29 cellular contexts compared by ENCODE assay signal in genomic region chr1:207300970-207301369, GRCh38.
"Had no signal": no experiment of that assay in that cellular context is flagged by ENCODE, and none has a peak within 500 bp of the region (broad histone marks: within the 10 kb centered on the region; RNA-seq: fewer than 3 reads in every experiment).

No MANE protein-coding gene starts in this region.

- H3K27ac ChIP-seq: breast epithelium, esophagus muscularis mucosa, foreskin keratinocyte, heart right ventricle, pancreas, prostate gland, sigmoid colon, thoracic aorta, uterus had no signal

- H3K9me3 ChIP-seq: breast epithelium, esophagus muscularis mucosa, heart right ventricle, pancreas, prostate gland, sigmoid colon, thoracic aorta, uterus had no signal

- H3K27me3 Mint-ChIP-seq: dendritic cell treated with granulocyte-macrophage colony-stimulating factor and Interleukin-4, amounts not matched to agents 40 ng/mL and 50 ng/mL, for 4 days; naive thymus-derived CD8-positive, alpha-beta T cell; stimulated activated naive CD8-positive, alpha-beta T cell treated with anti-CD3 and anti-CD28 coated beads, Interleukin-15, Interleukin-2, amounts not matched to agents 100 ng/mL and 50 ng/mL, for 24 hours; type B pancreatic cell had no signal

- H3K27me3 ChIP-seq: breast epithelium, esophagus muscularis mucosa, foreskin keratinocyte, heart right ventricle, pancreas, sigmoid colon, uterus had no signal

- FAIRE-seq: keratinocyte, pancreas, small intestine had no signal

- H3K36me3 ChIP-seq: breast epithelium, esophagus muscularis mucosa, heart right ventricle, pancreas, prostate gland, sigmoid colon, thoracic aorta, uterus had no signal

- H3K36me3 Mint-ChIP-seq: stimulated activated effector memory CD8-positive, alpha-beta T cell treated with anti-CD3 and anti-CD28 coated beads, Interleukin-12 subunit alpha, Interleukin-12 subunit beta, amount 100 ng/mL, for 72 hours; type B pancreatic cell had no signal

- H3K9me3 Mint-ChIP-seq: neural crest cell; stimulated activated effector memory CD8-positive, alpha-beta T cell treated with anti-CD3 and anti-CD28 coated beads, Interleukin-12 subunit alpha, Interleukin-12 subunit beta, amount 100 ng/mL, for 72 hours had no signal

- H3K4me1 Mint-ChIP-seq: neural crest cell had no signal

- H3K4me1 ChIP-seq: breast epithelium, esophagus muscularis mucosa, pancreas, prostate gland, sigmoid colon, uterus had no signal

- H3K4me3 ChIP-seq: breast epithelium, esophagus muscularis mucosa, heart right ventricle, pancreas, prostate gland, sigmoid colon, thoracic aorta, uterus had no signal

- ATAC-seq: activated naive CD4-positive, alpha-beta T cell treated with anti-CD3 and anti-CD28 coated beads, Interleukin-2, amount 50 U/mL, for 72 hours; activated T-cell treated with anti-CD3 and anti-CD28 coated beads, Interleukin-2, amount 50 U/mL, for 72 hours; foreskin keratinocyte; heart right ventricle; left colon; naive thymus-derived CD8-positive, alpha-beta T cell; pancreas; stimulated activated effector memory CD8-positive, alpha-beta T cell treated with anti-CD3 and anti-CD28 coated beads, Interleukin-12 subunit alpha, Interleukin-12 subunit beta, amount 100 ng/mL, for 72 hours had no signal

- DNase-seq: activated CD4-positive, alpha-beta T cell treated with anti-CD3 and anti-CD28 coated beads for 4 hours; activated CD4-positive, alpha-beta T cell treated with anti-CD3 and anti-CD28 coated beads, Interleukin-2, amount 50 U/mL, for 4 hours; activated naive CD4-positive, alpha-beta T cell; activated T-cell treated with anti-CD3 and anti-CD28 coated beads for 4 hours; activated T-cell treated with anti-CD3 and anti-CD28 coated beads, Interleukin-2, amount 50 U/mL, for 72 hours; central memory CD4-positive, alpha-beta T cell; foreskin keratinocyte; heart right ventricle; left colon; mammary epithelial cell; midbrain; naive thymus-derived CD8-positive, alpha-beta T cell; nucleus accumbens; pancreas; sigmoid colon; small intestine; stimulated activated CD4-positive, alpha-beta T cell treated with anti-CD3 and anti-CD28 coated beads, Interleukin-4, amount 100 ng/mL, for 24 hours; uterus had no signal

- H3K4me3 Mint-ChIP-seq: activated T-cell treated with anti-CD3 and anti-CD28 coated beads, Interleukin-2, amount 50 U/mL, for 72 hours; dendritic cell treated with granulocyte-macrophage colony-stimulating factor and Interleukin-4, amounts not matched to agents 40 ng/mL and 50 ng/mL, for 4 days; naive thymus-derived CD8-positive, alpha-beta T cell; neural crest cell; stimulated activated effector memory CD8-positive, alpha-beta T cell treated with anti-CD3 and anti-CD28 coated beads, Interleukin-12 subunit alpha, Interleukin-12 subunit beta, amount 100 ng/mL, for 72 hours; stimulated activated naive CD8-positive, alpha-beta T cell treated with anti-CD3 and anti-CD28 coated beads, Interleukin-15, Interleukin-2, amounts not matched to agents 100 ng/mL and 50 ng/mL, for 24 hours; type B pancreatic cell had no signal

- H3K27ac Mint-ChIP-seq: activated naive CD4-positive, alpha-beta T cell treated with anti-CD3 and anti-CD28 coated beads, Interleukin-2, amount 50 U/mL, for 72 hours; activated T-cell treated with anti-CD3 and anti-CD28 coated beads, Interleukin-2, amount 50 U/mL, for 72 hours; dendritic cell treated with granulocyte-macrophage colony-stimulating factor and Interleukin-4, amounts not matched to agents 40 ng/mL and 50 ng/mL, for 4 days; stimulated activated effector memory CD8-positive, alpha-beta T cell treated with anti-CD3 and anti-CD28 coated beads, Interleukin-12 subunit alpha, Interleukin-12 subunit beta, amount 100 ng/mL, for 72 hours; stimulated activated naive CD8-positive, alpha-beta T cell treated with anti-CD3 and anti-CD28 coated beads, Interleukin-15, Interleukin-2, amounts not matched to agents 100 ng/mL and 50 ng/mL, for 24 hours; type B pancreatic cell had no signal
